Comparison of ENCODE assay signal across 1 cellular context in genomic region chr5:65481635-65482271, GRCh38.
A peak's percentile ranks its signal among the peaks of the same experiment; 100 is the strongest.
TF ChIP-seq lines count a peak whose summit lies in the region.

A gene with protein sequence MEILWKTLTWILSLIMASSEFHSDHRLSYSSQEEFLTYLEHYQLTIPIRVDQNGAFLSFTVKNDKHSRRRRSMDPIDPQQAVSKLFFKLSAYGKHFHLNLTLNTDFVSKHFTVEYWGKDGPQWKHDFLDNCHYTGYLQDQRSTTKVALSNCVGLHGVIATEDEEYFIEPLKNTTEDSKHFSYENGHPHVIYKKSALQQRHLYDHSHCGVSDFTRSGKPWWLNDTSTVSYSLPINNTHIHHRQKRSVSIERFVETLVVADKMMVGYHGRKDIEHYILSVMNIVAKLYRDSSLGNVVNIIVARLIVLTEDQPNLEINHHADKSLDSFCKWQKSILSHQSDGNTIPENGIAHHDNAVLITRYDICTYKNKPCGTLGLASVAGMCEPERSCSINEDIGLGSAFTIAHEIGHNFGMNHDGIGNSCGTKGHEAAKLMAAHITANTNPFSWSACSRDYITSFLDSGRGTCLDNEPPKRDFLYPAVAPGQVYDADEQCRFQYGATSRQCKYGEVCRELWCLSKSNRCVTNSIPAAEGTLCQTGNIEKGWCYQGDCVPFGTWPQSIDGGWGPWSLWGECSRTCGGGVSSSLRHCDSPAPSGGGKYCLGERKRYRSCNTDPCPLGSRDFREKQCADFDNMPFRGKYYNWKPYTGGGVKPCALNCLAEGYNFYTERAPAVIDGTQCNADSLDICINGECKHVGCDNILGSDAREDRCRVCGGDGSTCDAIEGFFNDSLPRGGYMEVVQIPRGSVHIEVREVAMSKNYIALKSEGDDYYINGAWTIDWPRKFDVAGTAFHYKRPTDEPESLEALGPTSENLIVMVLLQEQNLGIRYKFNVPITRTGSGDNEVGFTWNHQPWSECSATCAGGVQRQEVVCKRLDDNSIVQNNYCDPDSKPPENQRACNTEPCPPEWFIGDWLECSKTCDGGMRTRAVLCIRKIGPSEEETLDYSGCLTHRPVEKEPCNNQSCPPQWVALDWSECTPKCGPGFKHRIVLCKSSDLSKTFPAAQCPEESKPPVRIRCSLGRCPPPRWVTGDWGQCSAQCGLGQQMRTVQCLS (N-terminal part only) (minus strand): TSS chr5:65481920. CDS start chr5:65473673, 8,247 bp downstream.

TF ChIP-seq in HEK293, 187 proteins besides CTCF, POLR2A, EP300 and RAD21 (continued from another document and continues in another):
- TF ChIP-seq TSHZ1 (tag by site-specific recombination; IDR thresholded peaks at IDR 0.05; ENCODE audit: borderline replicate concordance) = 0 out of 2 replicates have a peak, but pooled peaks have one; percentile 29
- no peak for TF ChIP-seq REPIN1 (tag by site-specific recombination; IDR thresholded peaks at IDR 0.05; ENCODE audit: low read depth)
- no peak for TF ChIP-seq ZNF391 (tag by site-specific recombination; IDR thresholded peaks at IDR 0.05; ENCODE audit: borderline replicate concordance, low read depth)
- no peak for TF ChIP-seq ZNF785 (tag by site-specific recombination; IDR thresholded peaks at IDR 0.05)
- no peak for TF ChIP-seq YY2 (tag by site-specific recombination; IDR thresholded peaks at IDR 0.05)
- TF ChIP-seq, protein P1, sequence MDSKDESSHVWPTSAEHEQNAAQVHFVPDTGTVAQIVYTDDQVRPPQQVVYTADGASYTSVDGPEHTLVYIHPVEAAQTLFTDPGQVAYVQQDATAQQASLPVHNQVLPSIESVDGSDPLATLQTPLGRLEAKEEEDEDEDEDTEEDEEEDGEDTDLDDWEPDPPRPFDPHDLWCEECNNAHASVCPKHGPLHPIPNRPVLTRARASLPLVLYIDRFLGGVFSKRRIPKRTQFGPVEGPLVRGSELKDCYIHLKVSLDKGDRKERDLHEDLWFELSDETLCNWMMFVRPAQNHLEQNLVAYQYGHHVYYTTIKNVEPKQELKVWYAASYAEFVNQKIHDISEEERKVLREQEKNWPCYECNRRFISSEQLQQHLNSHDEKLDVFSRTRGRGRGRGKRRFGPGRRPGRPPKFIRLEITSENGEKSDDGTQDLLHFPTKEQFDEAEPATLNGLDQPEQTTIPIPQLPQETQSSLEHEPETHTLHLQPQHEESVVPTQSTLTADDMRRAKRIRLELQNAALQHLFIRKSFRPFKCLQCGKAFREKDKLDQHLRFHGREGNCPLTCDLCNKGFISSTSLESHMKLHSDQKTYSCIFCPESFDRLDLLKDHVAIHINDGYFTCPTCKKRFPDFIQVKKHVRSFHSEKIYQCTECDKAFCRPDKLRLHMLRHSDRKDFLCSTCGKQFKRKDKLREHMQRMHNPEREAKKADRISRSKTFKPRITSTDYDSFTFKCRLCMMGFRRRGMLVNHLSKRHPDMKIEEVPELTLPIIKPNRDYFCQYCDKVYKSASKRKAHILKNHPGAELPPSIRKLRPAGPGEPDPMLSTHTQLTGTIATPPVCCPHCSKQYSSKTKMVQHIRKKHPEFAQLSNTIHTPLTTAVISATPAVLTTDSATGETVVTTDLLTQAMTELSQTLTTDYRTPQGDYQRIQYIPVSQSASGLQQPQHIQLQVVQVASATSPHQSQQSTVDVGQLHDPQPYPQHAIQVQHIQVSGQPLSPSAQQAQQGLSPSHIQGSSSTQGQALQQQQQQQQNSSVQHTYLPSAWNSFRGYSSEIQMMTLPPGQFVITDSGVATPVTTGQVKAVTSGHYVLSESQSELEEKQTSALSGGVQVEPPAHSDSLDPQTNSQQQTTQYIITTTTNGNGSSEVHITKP (tag by site-specific recombination; IDR thresholded peaks at IDR 0.05) = no peak; the same call in 1 of the 2 replicates
- no peak for TF ChIP-seq BCL11B (tag by site-specific recombination; IDR thresholded peaks at IDR 0.05; ENCODE audit: low read depth)
- TF ChIP-seq IKZF3 (tag by site-specific recombination; IDR thresholded peaks at IDR 0.05) = peak; percentile 78; the same call in 1 of the 2 replicates
- TF ChIP-seq ZNF621 (tag by site-specific recombination; IDR thresholded peaks at IDR 0.05) = no peak
- no peak for TF ChIP-seq KLF16 (tag by site-specific recombination; IDR thresholded peaks at IDR 0.05)
- TF ChIP-seq ZNF658 (tag by site-specific recombination; IDR thresholded peaks at IDR 0.05) = no peak
- TF ChIP-seq FEZF1 (tag by site-specific recombination; IDR thresholded peaks at IDR 0.05) = no peak
- no peak for TF ChIP-seq OVOL3 (tag by site-specific recombination; IDR thresholded peaks at IDR 0.05)
- TF ChIP-seq, protein P2, sequence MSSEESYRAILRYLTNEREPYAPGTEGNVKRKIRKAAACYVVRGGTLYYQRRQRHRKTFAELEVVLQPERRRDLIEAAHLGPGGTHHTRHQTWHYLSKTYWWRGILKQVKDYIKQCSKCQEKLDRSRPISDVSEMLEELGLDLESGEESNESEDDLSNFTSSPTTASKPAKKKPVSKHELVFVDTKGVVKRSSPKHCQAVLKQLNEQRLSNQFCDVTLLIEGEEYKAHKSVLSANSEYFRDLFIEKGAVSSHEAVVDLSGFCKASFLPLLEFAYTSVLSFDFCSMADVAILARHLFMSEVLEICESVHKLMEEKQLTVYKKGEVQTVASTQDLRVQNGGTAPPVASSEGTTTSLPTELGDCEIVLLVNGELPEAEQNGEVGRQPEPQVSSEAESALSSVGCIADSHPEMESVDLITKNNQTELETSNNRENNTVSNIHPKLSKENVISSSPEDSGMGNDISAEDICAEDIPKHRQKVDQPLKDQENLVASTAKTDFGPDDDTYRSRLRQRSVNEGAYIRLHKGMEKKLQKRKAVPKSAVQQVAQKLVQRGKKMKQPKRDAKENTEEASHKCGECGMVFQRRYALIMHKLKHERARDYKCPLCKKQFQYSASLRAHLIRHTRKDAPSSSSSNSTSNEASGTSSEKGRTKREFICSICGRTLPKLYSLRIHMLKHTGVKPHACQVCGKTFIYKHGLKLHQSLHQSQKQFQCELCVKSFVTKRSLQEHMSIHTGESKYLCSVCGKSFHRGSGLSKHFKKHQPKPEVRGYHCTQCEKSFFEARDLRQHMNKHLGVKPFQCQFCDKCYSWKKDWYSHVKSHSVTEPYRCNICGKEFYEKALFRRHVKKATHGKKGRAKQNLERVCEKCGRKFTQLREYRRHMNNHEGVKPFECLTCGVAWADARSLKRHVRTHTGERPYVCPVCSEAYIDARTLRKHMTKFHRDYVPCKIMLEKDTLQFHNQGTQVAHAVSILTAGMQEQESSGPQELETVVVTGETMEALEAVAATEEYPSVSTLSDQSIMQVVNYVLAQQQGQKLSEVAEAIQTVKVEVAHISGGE (tag by site-specific recombination; conservative IDR thresholded peaks at IDR 0.05; ENCODE audit: low read depth) = no peak
- no peak for TF ChIP-seq ZNF501 (tag by site-specific recombination; IDR thresholded peaks at IDR 0.05)
- TF ChIP-seq ZNF747 (tag by site-specific recombination; IDR thresholded peaks at IDR 0.05) = no peak
- TF ChIP-seq ZXDB (tag by site-specific recombination; IDR thresholded peaks at IDR 0.05) = peak; percentile 48; the same call in 1 of the 2 replicates
- no peak for TF ChIP-seq ZNF518A (tag by site-specific recombination; conservative IDR thresholded peaks at IDR 0.05; ENCODE audit: low read depth)
- TF ChIP-seq ZNF544 (tag by site-specific recombination; IDR thresholded peaks at IDR 0.05) = no peak
- TF ChIP-seq ZNF266 (tag by site-specific recombination; IDR thresholded peaks at IDR 0.05; ENCODE audit: low read depth) = no peak
- TF ChIP-seq HIC1 (tag by site-specific recombination; IDR thresholded peaks at IDR 0.05) = 0 out of 2 replicates have a peak, but pooled peaks have one; percentile 40
- TF ChIP-seq ZNF2 (tag by site-specific recombination; IDR thresholded peaks at IDR 0.05) = no peak; the same call in none of the 2 replicates
- TF ChIP-seq ZNF416 (tag by site-specific recombination; IDR thresholded peaks at IDR 0.05) = no peak
- no peak for TF ChIP-seq ZNF768 (tag by site-specific recombination; IDR thresholded peaks at IDR 0.05)
- no peak for TF ChIP-seq ZNF114 (tag by site-specific recombination; IDR thresholded peaks at IDR 0.05)
- TF ChIP-seq, protein P3, sequence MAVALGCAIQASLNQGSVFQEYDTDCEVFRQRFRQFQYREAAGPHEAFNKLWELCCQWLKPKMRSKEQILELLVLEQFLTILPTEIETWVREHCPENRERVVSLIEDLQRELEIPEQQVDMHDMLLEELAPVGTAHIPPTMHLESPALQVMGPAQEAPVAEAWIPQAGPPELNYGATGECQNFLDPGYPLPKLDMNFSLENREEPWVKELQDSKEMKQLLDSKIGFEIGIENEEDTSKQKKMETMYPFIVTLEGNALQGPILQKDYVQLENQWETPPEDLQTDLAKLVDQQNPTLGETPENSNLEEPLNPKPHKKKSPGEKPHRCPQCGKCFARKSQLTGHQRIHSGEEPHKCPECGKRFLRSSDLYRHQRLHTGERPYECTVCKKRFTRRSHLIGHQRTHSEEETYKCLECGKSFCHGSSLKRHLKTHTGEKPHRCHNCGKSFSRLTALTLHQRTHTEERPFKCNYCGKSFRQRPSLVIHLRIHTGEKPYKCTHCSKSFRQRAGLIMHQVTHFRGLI (tag by site-specific recombination; IDR thresholded peaks at IDR 0.05) = no peak
- TF ChIP-seq ZNF623 (tag by site-specific recombination; IDR thresholded peaks at IDR 0.05) = no peak
- TF ChIP-seq GFI1B (tag by site-specific recombination; IDR thresholded peaks at IDR 0.05) = no peak
- no peak for TF ChIP-seq HOXC10 (CRISPR knock-in tag; IDR thresholded peaks at IDR 0.05)
- TF ChIP-seq, protein P4, sequence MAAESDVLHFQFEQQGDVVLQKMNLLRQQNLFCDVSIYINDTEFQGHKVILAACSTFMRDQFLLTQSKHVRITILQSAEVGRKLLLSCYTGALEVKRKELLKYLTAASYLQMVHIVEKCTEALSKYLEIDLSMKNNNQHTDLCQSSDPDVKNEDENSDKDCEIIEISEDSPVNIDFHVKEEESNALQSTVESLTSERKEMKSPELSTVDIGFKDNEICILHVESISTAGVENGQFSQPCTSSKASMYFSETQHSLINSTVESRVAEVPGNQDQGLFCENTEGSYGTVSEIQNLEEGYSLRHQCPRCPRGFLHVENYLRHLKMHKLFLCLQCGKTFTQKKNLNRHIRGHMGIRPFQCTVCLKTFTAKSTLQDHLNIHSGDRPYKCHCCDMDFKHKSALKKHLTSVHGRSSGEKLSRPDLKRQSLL (tag by site-specific recombination; IDR thresholded peaks at IDR 0.05) = no peak
- TF ChIP-seq ZNF350 (tag by site-specific recombination; IDR thresholded peaks at IDR 0.05) = no peak
